10 cellular contexts compared by ENCODE assay signal in the genomic region with DNA sequence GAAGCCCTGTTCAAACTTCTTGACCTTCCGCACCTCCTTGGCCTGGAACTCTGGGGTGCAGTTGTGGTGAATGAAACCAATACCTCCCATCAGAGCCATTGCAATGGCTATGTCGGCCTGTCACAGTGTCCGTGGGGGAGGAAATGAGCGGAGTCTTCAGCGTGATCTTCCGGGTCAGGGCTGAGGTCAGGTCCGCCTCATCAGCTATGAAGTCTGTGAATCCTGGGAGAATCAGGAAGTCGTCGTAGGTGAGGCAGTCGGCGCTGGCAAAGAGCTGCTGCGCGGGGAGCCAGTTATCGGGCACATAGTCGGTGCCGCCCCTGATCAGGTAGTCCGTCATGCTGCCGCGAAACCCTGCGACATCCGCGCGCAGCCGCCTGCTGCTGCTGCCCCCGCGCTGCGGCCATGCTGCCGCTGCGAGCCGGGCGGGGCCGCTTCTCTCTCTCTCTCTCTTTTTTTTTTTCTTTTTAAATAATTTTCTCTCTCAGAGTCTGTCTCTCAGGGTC.
DNase-seq lines count a peak whose midpoint lies in the region; ATAC-seq and TF ChIP-seq lines count a peak whose summit lies in the region.
"Had no signal": no experiment of that assay in that cellular context is flagged by ENCODE, and none has a peak within 500 bp of the region (broad histone marks: within the 10 kb centered on the region; RNA-seq: fewer than 3 reads in every experiment).

No MANE protein-coding gene starts in this region.

- TF ChIP-seq EP300 in esophagus muscularis mucosa (IDR thresholded peaks at IDR 0.05): no peak

- no peaks in the 10 kb centered on the region for H3K36me3 ChIP-seq in esophagus muscularis mucosa
- H3K36me3 ChIP-seq in neuronal stem cell (replicated peaks in 1 of 2; ENCODE audit: control insufficient read depth in 2 of 2, insufficient read depth in 2 of 2, low read length in 2 of 2): no peaks in the 10 kb centered on the region
- H3K36me3 ChIP-seq: Peyer's patch had no signal

- no peak for TF ChIP-seq POLR2A in esophagus muscularis mucosa (IDR thresholded peaks at IDR 0.05; ENCODE audit: low read depth)

- H3K4me1 ChIP-seq in esophagus muscularis mucosa: no peaks in the 10 kb centered on the region
- H3K4me1 ChIP-seq in neuronal stem cell (ENCODE audit: control insufficient read depth in 2 of 2, insufficient read depth in 1 of 2, low read depth in 1 of 2, low read length in 2 of 2): no peaks in the 10 kb centered on the region
- H3K4me1 ChIP-seq: Peyer's patch had no signal

- no peak overlapping the region for H3K27ac ChIP-seq in esophagus muscularis mucosa (replicated peaks in 1 of 4)
- H3K27ac ChIP-seq in neuronal stem cell (replicated peaks; ENCODE audit: low read length): no peak overlapping the region
- H3K27ac ChIP-seq: Peyer's patch had no signal

- no peak overlapping the region for H3K14ac ChIP-seq in neuronal stem cell (ENCODE audit: low read length)

- H2BK120ac ChIP-seq in neuronal stem cell (ENCODE audit: low read depth, low read length): no peak overlapping the region

- no peak overlapping the region for H3K9ac ChIP-seq in neuronal stem cell (ENCODE audit: low read depth, low read length, poor library complexity)

- H2BK12ac ChIP-seq in neuronal stem cell (ENCODE audit: low read length): no peak overlapping the region

- H4K91ac ChIP-seq in neuronal stem cell (ENCODE audit: low read depth, low read length, poor library complexity): no peak overlapping the region

- H4K8ac ChIP-seq in neuronal stem cell (ENCODE audit: low read depth, low read length): no peak overlapping the region

- H3K4me2 ChIP-seq in neuronal stem cell (ENCODE audit: insufficient read depth, low read length, poor library complexity, severe bottlenecking): no peak overlapping the region

- no peak overlapping the region for H2BK5ac ChIP-seq in neuronal stem cell (ENCODE audit: low read length)

- peak overlapping the region; percentile 45 for H3K23ac ChIP-seq in neuronal stem cell (ENCODE audit: low read depth, low read length, poor library complexity)

- H3K18ac ChIP-seq in neuronal stem cell (ENCODE audit: low read length): no peak overlapping the region

- H3K4ac ChIP-seq in neuronal stem cell (ENCODE audit: low read length): no peak overlapping the region

- H3K9me3 ChIP-seq in esophagus muscularis mucosa (peaks cover 0 to 3% (median 0%) of the 10 kb centered on the region in 4 donors), neuronal stem cell (replicated peaks in 1 of 2; ENCODE audit: control insufficient read depth in 2 of 2, insufficient read depth in 1 of 2, low read depth in 1 of 2, low read length in 2 of 2) (no peaks in the 10 kb centered on the region)
- H3K9me3 ChIP-seq: Peyer's patch had no signal

- H3K27me3 ChIP-seq in esophagus muscularis mucosa: no peaks in the 10 kb centered on the region
- H3K27me3 ChIP-seq in neuronal stem cell (ENCODE audit: control insufficient read depth in 3 of 3, insufficient read depth in 3 of 3, low read depth in 1 of 3, low read length in 3 of 3): no peaks in the 10 kb centered on the region
- H3K27me3 ChIP-seq: Peyer's patch had no signal

- intact Hi-C loops in esophagus muscularis mucosa (cut with DNase I): no loop called here

- TF ChIP-seq CTCF in esophagus muscularis mucosa (IDR thresholded peaks at IDR 0.05): no peak

- H3K79me1 ChIP-seq in neuronal stem cell (ENCODE audit: low read depth, low read length): no peaks in the 10 kb centered on the region

- peak overlapping the region; percentile 29 for H2AFZ ChIP-seq in neuronal stem cell (ENCODE audit: low read length)

- H2AK5ac ChIP-seq in neuronal stem cell (ENCODE audit: low read depth, low read length): no peak overlapping the region

- ATAC-seq in GM19452 (IDR thresholded peaks at IDR 0.05; ENCODE audit: unreplicated experiment): no peak

- H2BK15ac ChIP-seq in neuronal stem cell (ENCODE audit: low read length): no peak overlapping the region

- DNase-seq in Daoy (ENCODE audit: low read depth): peak; percentile 5
- DNase-seq in NCI-H526 treated with DMSO at 0.1 percent for 48 hours (lab: John Stamatoyannopoulos, UW): peak; percentile 41
- no peak for DNase-seq in esophagus muscularis mucosa (ENCODE audit: extremely low spot score)
- no peak for DNase-seq in neuronal stem cell (ENCODE audit: low spot score)
- no peak for DNase-seq in GM19238 (ENCODE audit: insufficient read length, low spot score)
- no peak for DNase-seq in NCI-H2196 (lab: John Stamatoyannopoulos, UW; ENCODE audit: unreplicated experiment)
- DNase-seq in amygdala (lab: John Stamatoyannopoulos, UW): no peak
- DNase-seq: Karpas-422, Peyer's patch had no signal

- peak overlapping the region in 3 of 4 donors; percentile 24 to 32 (median 29) for H3K4me3 ChIP-seq in esophagus muscularis mucosa
- H3K4me3 ChIP-seq in neuronal stem cell (ENCODE audit: low read length in 2 of 2): peak overlapping the region in 1 of 2 donors; percentile 46
- H3K4me3 ChIP-seq: Peyer's patch had no signal

- 92% methylated on average over 30 of the region's 32 CpGs for WGBS in esophagus muscularis mucosa
- WGBS in neuronal stem cell (ENCODE audit: extremely low coverage in 2 of 2, insufficient read length in 2 of 2, insufficient replicate concordance in 1 of 2), 2 donors: no CpG with 5 or more reads among the region's 32 CpGs

Comparison
In these comparisons a context has a peak if more than half of its experiments do, and no peak if none do; other contexts are left out.
1. DNase-seq: peak in Daoy (single experiment) and NCI-H526 treated with DMSO at 0.1 percent for 48 hours (single experiment); none in esophagus muscularis mucosa (single experiment), neuronal stem cell (single experiment), GM19238 (single experiment), NCI-H2196 (single experiment) and amygdala (0 of 56).